Comparison of ENCODE assay signal across 1 cellular context in genomic region chr3:168096210-168096795, GRCh38.
TF ChIP-seq lines count a peak whose summit lies in the region.

No MANE protein-coding gene starts in this region.

TF ChIP-seq in K562, 482 proteins besides CTCF, POLR2A, EP300 and RAD21 (continued from another document and continues in another):
- TF ChIP-seq OTX1 (CRISPR knock-in tag; IDR thresholded peaks at IDR 0.05) (peak; percentile 95), SRSF9 (IDR thresholded peaks at IDR 0.05; ENCODE audit: borderline replicate concordance, low read depth, low read length) (no peak), ZNF354B (CRISPR knock-in tag; IDR thresholded peaks at IDR 0.05) (no peak), TGIF2 (CRISPR knock-in tag; IDR thresholded peaks at IDR 0.05) (no peak), EGR1 (conservative IDR thresholded peaks at IDR 0.05) (no peak), NCOA6 (IDR thresholded peaks at IDR 0.05) (no peak), MTF1 (CRISPR knock-in tag; IDR thresholded peaks at IDR 0.05; ENCODE audit: borderline replicate concordance) (no peak), KAT7 (CRISPR knock-in tag; IDR thresholded peaks at IDR 0.05; ENCODE audit: borderline replicate concordance) (no peak), ZNF511 (CRISPR knock-in tag; IDR thresholded peaks at IDR 0.05) (peak; percentile 66; the same call in 1 of the 2 replicates), BCOR (IDR thresholded peaks at IDR 0.05) (peak; percentile 24; the same call in 1 of the 2 replicates), ZNF224 (CRISPR knock-in tag; IDR thresholded peaks at IDR 0.05) (no peak), CHCHD3 (CRISPR knock-in tag; IDR thresholded peaks at IDR 0.05) (no peak), HNRNPL (IDR thresholded peaks at IDR 0.05; ENCODE audit: low read depth, low read length) (no peak), MAFG (tag; conservative IDR thresholded peaks at IDR 0.05) (no peak), ARID1B (IDR thresholded peaks at IDR 0.05) (no peak), GATAD2A (IDR thresholded peaks at IDR 0.05) (0 out of 2 replicates have a peak, but pooled peaks have one; percentile 20), HNRNPK (IDR thresholded peaks at IDR 0.05; ENCODE audit: low read depth, low read length, poor library complexity, severe bottlenecking) (no peak), RB1 (IDR thresholded peaks at IDR 0.05; ENCODE audit: low read depth) (no peak), STAT5B (CRISPR knock-in tag; IDR thresholded peaks at IDR 0.05) (no peak), MAFF (IDR thresholded peaks at IDR 0.05; ENCODE audit: low read length) (no peak), NKRF (IDR thresholded peaks at IDR 0.05; ENCODE audit: borderline replicate concordance) (peak; percentile 97), CAMTA2 (CRISPR knock-in tag; conservative IDR thresholded peaks at IDR 0.05) (no peak), SAP30 (IDR thresholded peaks at IDR 0.05; ENCODE audit: borderline replicate concordance, insufficient read depth, low read depth, low read length, poor library complexity, severe bottlenecking) (peak; percentile 50), GABPA (tag; conservative IDR thresholded peaks at IDR 0.05; ENCODE audit: low read depth) (no peak), NR1H2 (CRISPR knock-in tag; IDR thresholded peaks at IDR 0.05) (peak; percentile 77; the same call in 1 of the 2 replicates), THRB (CRISPR knock-in tag; conservative IDR thresholded peaks at IDR 0.05) (peak; percentile 78; the same call in 1 of the 2 replicates), RAD51 (IDR thresholded peaks at IDR 0.05; ENCODE audit: borderline replicate concordance, low read depth) (peak; percentile 59; the same call in 1 of the 2 replicates), ZBTB12 (CRISPR knock-in tag; IDR thresholded peaks at IDR 0.05) (no peak), TBP (optimal IDR thresholded peaks at IDR 0.05; ENCODE audit: low read depth, low read length) (peak; percentile 33), ETV1 (tag; conservative IDR thresholded peaks at IDR 0.05; ENCODE audit: low read depth) (no peak), CBFB (CRISPR knock-in tag; IDR thresholded peaks at IDR 0.05) (peak; percentile 68; the same call in 1 of the 2 replicates), ZNF253 (CRISPR knock-in tag; conservative IDR thresholded peaks at IDR 0.05) (no peak), ZBTB1 (CRISPR knock-in tag; IDR thresholded peaks at IDR 0.05; ENCODE audit: borderline replicate concordance, low read depth) (peak; percentile 81), TFAP4 (CRISPR knock-in tag; IDR thresholded peaks at IDR 0.05; ENCODE audit: borderline replicate concordance) (no peak), POLR3G (IDR thresholded peaks at IDR 0.05; ENCODE audit: extremely low read depth, insufficient read length, insufficient replicate concordance) (no peak), ZNF318 (IDR thresholded peaks at IDR 0.05; ENCODE audit: borderline replicate concordance in 1 of 2, low read depth in 1 of 2) (no peak), RFX5 (IDR thresholded peaks at IDR 0.05; ENCODE audit: low read depth, low read length) (no peak), GMEB1 (CRISPR knock-in tag; IDR thresholded peaks at IDR 0.05) (no peak), ZKSCAN1 (IDR thresholded peaks at IDR 0.05; ENCODE audit: low read depth, low read length) (no peak), ZNF395 (CRISPR knock-in tag; IDR thresholded peaks at IDR 0.05) (peak; percentile 5; the same call in 1 of the 2 replicates), ZNF280B (CRISPR knock-in tag; IDR thresholded peaks at IDR 0.05) (no peak), CREBBP (IDR thresholded peaks at IDR 0.05; ENCODE audit: low read depth, low read length) (no peak), PYGO2 (tag; IDR thresholded peaks at IDR 0.05) (no peak), ZFP30 (CRISPR knock-in tag; IDR thresholded peaks at IDR 0.05; ENCODE audit: borderline replicate concordance) (no peak), ZNF197 (CRISPR knock-in tag; IDR thresholded peaks at IDR 0.05; ENCODE audit: low read depth) (no peak), ZC3H11A (IDR thresholded peaks at IDR 0.05; ENCODE audit: low read depth, low read length) (no peak), POLR2H (tag; IDR thresholded peaks at IDR 0.05; ENCODE audit: low read depth) (0 out of 2 replicates have a peak, but pooled peaks have one; percentile 34)
